8 cellular contexts compared by ENCODE assay signal in the genomic region with DNA sequence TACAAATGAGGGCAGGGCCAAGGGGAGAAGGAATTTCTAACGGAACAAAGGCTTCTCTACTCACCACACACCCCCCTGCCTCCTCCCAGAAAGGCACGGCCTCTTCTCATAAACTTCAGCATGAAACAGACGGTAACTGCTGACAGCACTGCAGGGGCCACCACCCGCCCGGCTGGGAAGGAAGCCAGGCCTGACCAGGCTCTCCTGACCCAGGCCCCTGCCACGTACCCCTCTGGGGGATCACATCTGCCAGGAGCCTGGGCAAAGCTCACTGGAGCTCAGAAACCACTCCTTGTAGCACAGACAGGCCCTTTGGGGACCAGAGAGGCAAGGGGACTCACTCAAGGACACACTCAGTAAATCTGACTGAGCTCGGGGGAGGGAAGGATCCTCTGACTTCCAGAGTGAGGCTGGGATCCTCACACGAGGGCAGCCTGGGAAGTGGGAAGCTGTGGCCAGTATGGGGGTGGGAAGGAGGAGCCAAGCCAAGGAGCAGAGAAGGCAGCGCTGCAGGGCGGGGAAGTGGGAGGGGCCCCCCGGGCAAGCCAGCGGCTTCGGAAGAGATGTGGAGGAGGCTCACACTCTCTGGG. TPM values are rescaled to one million over a fixed set of nuclear protein-coding genes. Genes with fewer than 3 reads are reported as not detected.
DNase-seq lines count a peak whose midpoint lies in the region; ATAC-seq lines count a peak whose summit lies in the region.

No MANE protein-coding gene starts in this region.

- intact Hi-C loops in left cardiac atrium (cut with DNase I): no loop called here

- ATAC-seq in left cardiac atrium (peak; percentile 77 to 86), GM21423 (IDR thresholded peaks at IDR 0.05; ENCODE audit: unreplicated experiment) (no peak), GM21723 (IDR thresholded peaks at IDR 0.05; ENCODE audit: unreplicated experiment) (no peak)

- DNase-seq in HK-2 (ENCODE audit: unreplicated experiment) (peak; percentile 90), amniotic stem cell (lab: John Stamatoyannopoulos, UW) (peak; percentile 79), left cardiac atrium (peak; percentile 93), pulmonary artery endothelial cell (ENCODE audit: low read depth, low spot score) (peak; percentile 24), NCI-H345 (lab: John Stamatoyannopoulos, UW) (no peak), DMS79 treated with DMSO at 0.1 percent for 48 hours (lab: John Stamatoyannopoulos, UW) (no peak)

RNA-seq across cellular contexts. Expression of gene ZCCHC24, which starts 46.1 kb away (rescaled TPM):
- total RNA-seq in left cardiac atrium (10 to 100 TPM; 52.9 to 56.6 TPM), pulmonary artery endothelial cell (5.1 and 5.7 TPM in 2 replicates)

RNA-seq across cellular contexts. Expression of gene PPIF, which starts 52.1 kb away (rescaled TPM):
- total RNA-seq in left cardiac atrium (100 to 1,000 TPM; 110 to 155 TPM), pulmonary artery endothelial cell (17.9 and 18.6 TPM in 2 replicates)

Comparison
In these comparisons a context has a peak if more than half of its experiments do, and no peak if none do; other contexts are left out.
1. DNase-seq: peak in HK-2 (single experiment), amniotic stem cell (single experiment), left cardiac atrium (single experiment) and pulmonary artery endothelial cell (single experiment); none in NCI-H345 (single experiment) and DMS79 treated with DMSO at 0.1 percent for 48 hours (single experiment).
2. ATAC-seq: peak in left cardiac atrium (2 of 2); none in GM21423 (single experiment) and GM21723 (single experiment).